Comparison of ENCODE assay signal across 10 cellular contexts in genomic region chr12:116558280-116559079, GRCh38. TPM values are rescaled to one million over a fixed set of nuclear protein-coding genes. Genes with fewer than 3 reads are reported as not detected.
DNase-seq lines count a peak whose midpoint lies in the region; ATAC-seq and TF ChIP-seq lines count a peak whose summit lies in the region.
"Had no signal": no experiment of that assay in that cellular context is flagged by ENCODE, and none has a peak within 500 bp of the region (broad histone marks: within the 10 kb centered on the region; RNA-seq: fewer than 3 reads in every experiment).

No MANE protein-coding gene starts in this region.

- peaks cover 57% of the 10 kb centered on the region for H3K4me1 Mint-ChIP-seq in CD14-positive monocyte
- peaks cover 22 to 28% of the 10 kb centered on the region in 2 donors for H3K4me1 Mint-ChIP-seq in natural killer cell

- TF ChIP-seq CTCF in CD14-positive monocyte (IDR thresholded peaks at IDR 0.05) = no peak
- no peak for TF ChIP-seq CTCF in natural killer cell (IDR thresholded peaks at IDR 0.05)

- H3K9ac ChIP-seq in Karpas-422 (ENCODE audit: low read length) = peak overlapping the region; percentile 76

- no peaks in the 10 kb centered on the region for H3K79me2 ChIP-seq in Karpas-422 (ENCODE audit: low read length)

- H4K20me1 ChIP-seq in Karpas-422 (ENCODE audit: insufficient read depth, low read depth, low read length) = no peaks in the 10 kb centered on the region

- peak overlapping the region; percentile 87 for H2AFZ ChIP-seq in Karpas-422 (ENCODE audit: low read length)

- H3K9me3 ChIP-seq in Karpas-422 (ENCODE audit: low read length) = no peaks in the 10 kb centered on the region

- peaks cover 33% of the 10 kb centered on the region for H3K4me1 ChIP-seq in Karpas-422 (ENCODE audit: low read length)

- peak overlapping the region; percentile 97 for H3K27ac ChIP-seq in Karpas-422 (ENCODE audit: low read length)
- peak overlapping the region; percentile 82 for H3K27ac ChIP-seq in angular gyrus (ENCODE audit: low read depth, low read length)

- intact Hi-C loops in CD14-positive monocyte (cut with micrococcal nuclease) = loop anchor here (2.0 to 10.0 kb wide), 3 partner anchors 34 to 284 kb away; partner anchors contain the start of gene MED13L (in 1 of the 2)
- intact Hi-C loops in natural killer cell (cut with micrococcal nuclease) = no loop called here

- no peak for DNase-seq in CD14-positive monocyte (ENCODE audit: low spot score)
- DNase-seq in Karpas-422 = no peak
- no peak for DNase-seq in natural killer cell
- no peak for DNase-seq in activated CD4-positive, CD25-positive, alpha-beta regulatory T cell (lab: John Stamatoyannopoulos, UW)
- no peak for DNase-seq in NCI-H2081 (lab: John Stamatoyannopoulos, UW)
- DNase-seq in NCI-H1694 treated with DMSO at 0.1 percent for 48 hours (lab: John Stamatoyannopoulos, UW) = no peak

- H3K4me2 ChIP-seq in Karpas-422 (ENCODE audit: low read depth, low read length, poor library complexity, severe bottlenecking) = peak overlapping the region; percentile 74

- peak overlapping the region; percentile 100 for H3K27ac Mint-ChIP-seq in CD14-positive monocyte
- H3K27ac Mint-ChIP-seq in natural killer cell = peak overlapping the region in 1 of 2 donors; percentile 89

- H3K36me3 Mint-ChIP-seq in CD14-positive monocyte (peaks cover 1 to 8% of the 10 kb centered on the region in 2 donors), natural killer cell (peaks cover 3% of the 10 kb centered on the region)

- H3K36me3 ChIP-seq in Karpas-422 (ENCODE audit: insufficient read depth, low read length) = no peaks in the 10 kb centered on the region

- H3K4me3 Mint-ChIP-seq in CD14-positive monocyte (peak overlapping the region; percentile 74 to 82), natural killer cell (peak overlapping the region; percentile 83)
- H3K4me3 Mint-ChIP-seq: mesothelial cell of epicardium had no signal

- H3K9me2 ChIP-seq in Karpas-422 (replicated peaks; ENCODE audit: insufficient read depth, low read length) = no peaks in the 10 kb centered on the region

- no peak for ATAC-seq in natural killer cell
- no peak for ATAC-seq in HG02885 (IDR thresholded peaks at IDR 0.05; ENCODE audit: poor library complexity, unreplicated experiment)

- H3K4me3 ChIP-seq in Karpas-422 (ENCODE audit: low read length) = peak overlapping the region; percentile 57

- H3K27me3 Mint-ChIP-seq in CD14-positive monocyte (ENCODE audit: low read depth in 3 of 3) = peaks cover 0 to 2% (median 0%) of the 10 kb centered on the region in 3 donors
- peaks cover 12 to 15% of the 10 kb centered on the region in 2 donors for H3K27me3 Mint-ChIP-seq in natural killer cell (ENCODE audit: low read depth in 2 of 2)

- H3K9me3 Mint-ChIP-seq in CD14-positive monocyte (peaks cover 5 to 13% (median 9%) of the 10 kb centered on the region in 7 donors), natural killer cell (peaks cover 0 to 1% of the 10 kb centered on the region in 2 donors)

- no peaks in the 10 kb centered on the region for H3K27me3 ChIP-seq in Karpas-422 (ENCODE audit: low read length)

RNA-seq across cellular contexts. Expression of gene MAP1LC3B2, which starts 0.7 kb away (rescaled TPM):
- 10 to 100 TPM in 1 of 2 donors, 1 to 10 TPM in 1; 6.4 to 12.9 TPM for polyA plus RNA-seq in CD14-positive monocyte
- 0.32 and 0.71 TPM in 2 replicates for total RNA-seq in Karpas-422 (2014; rRNA removed; shearing (Covaris generic); ENCODE audit: low replicate concordance)
- 1 to 10 TPM; 1.5 to 3.7 (median 3.3) TPM for total RNA-seq in natural killer cell
- total RNA-seq: epithelial cell of proximal tubule had no signal
